8 cellular contexts compared by ENCODE assay signal in genomic region chr15:40787344-40787841, GRCh38. TPM values are rescaled to one million over a fixed set of nuclear protein-coding genes. Genes with fewer than 3 reads are reported as not detected.
A peak's percentile ranks its signal among the peaks of the same experiment; 100 is the strongest.
DNase-seq lines count a peak whose midpoint lies in the region; ATAC-seq and TF ChIP-seq lines count a peak whose summit lies in the region.

No MANE protein-coding gene starts in this region.

- H3K4me3 ChIP-seq in parathyroid adenoma (ENCODE audit: low read depth, low read length) (peak overlapping the region; percentile 41), BE2C (ENCODE audit: low read depth, low read length) (no peak overlapping the region)

- DNase-seq in CD4-positive, alpha-beta T cell, result peak in 8 of 10 experiments; percentile 25 to 48 (median 38)
- peak; percentile 86 for DNase-seq in NCI-H1048 (lab: John Stamatoyannopoulos, UW)
- no peak for DNase-seq in activated B cell treated with CpG ODN at 0.5 μM for 24 hours
- peak; percentile 16 for DNase-seq in effector CD4-positive, alpha-beta T cell
- no peak for DNase-seq in BE2C

- no peak overlapping the region for H3K27ac ChIP-seq in CD4-positive, alpha-beta T cell (ENCODE audit: low read depth, low read length)
- H3K27ac ChIP-seq in parathyroid adenoma, result peak overlapping the region; percentile 91

- H3K36me3 ChIP-seq in parathyroid adenoma (ENCODE audit: control insufficient read depth, insufficient read depth, low read length), result no peaks in the 10 kb centered on the region
- H3K36me3 ChIP-seq in BE2C, result peaks cover 4% of the 10 kb centered on the region

- peak; percentile 69 for ATAC-seq in CD4-positive, alpha-beta T cell (ENCODE audit: poor library complexity)
- ATAC-seq in activated B cell treated with CpG ODN at 0.5 μM for 24 hours (ENCODE audit: low read depth) (no peak), HG03095 (IDR thresholded peaks at IDR 0.05; ENCODE audit: unreplicated experiment) (no peak), HG02763 (IDR thresholded peaks at IDR 0.05; ENCODE audit: unreplicated experiment) (no peak)

- POLR2A ChIA-PET in CD4-positive, alpha-beta T cell (lab: Charles Lee), result interaction anchor here (1.0 to 1.5 kb wide), 3 partner anchors 20 to 223 kb away, joined by 3 to 11 read pairs (median 4); partner anchors contain the start of genes CCDC32, DNAJC17, RAD51 and ZFYVE19
- POLR2A ChIA-PET in activated B cell treated with CpG ODN at 0.5 μM for 24 hours (lab: Charles Lee), result interaction anchor here (1.3 kb wide), 1 partner anchor 17 kb away, joined by 3 read pairs; no protein-coding TSS in a partner anchor

- peaks cover 20% of the 10 kb centered on the region for H3K4me1 ChIP-seq in parathyroid adenoma
- H3K4me1 ChIP-seq in BE2C, result no peaks in the 10 kb centered on the region

- H3K27ac Mint-ChIP-seq in CD4-positive, alpha-beta T cell, result peak overlapping the region; percentile 34
- peak overlapping the region; percentile 24 for H3K27ac Mint-ChIP-seq in activated B cell treated with CpG ODN at 0.5 μM for 24 hours

- H3K79me2 ChIP-seq in parathyroid adenoma, result peaks cover 10% of the 10 kb centered on the region

- TF ChIP-seq CTCF in CD4-positive, alpha-beta T cell (IDR thresholded peaks at IDR 0.05), result no peak
- TF ChIP-seq CTCF in activated B cell treated with CpG ODN at 0.5 μM for 24 hours (IDR thresholded peaks at IDR 0.05) (no peak), parathyroid adenoma (IDR thresholded peaks at IDR 0.05) (no peak), BE2C (IDR thresholded peaks at IDR 0.05; ENCODE audit: low read depth, low read length) (no peak)

- H3K4me3 Mint-ChIP-seq in CD4-positive, alpha-beta T cell, result no peak overlapping the region
- no peak overlapping the region for H3K4me3 Mint-ChIP-seq in activated B cell treated with CpG ODN at 0.5 μM for 24 hours

- H3K9me3 Mint-ChIP-seq in CD4-positive, alpha-beta T cell, result no peaks in the 10 kb centered on the region
- H3K9me3 Mint-ChIP-seq in activated B cell treated with CpG ODN at 0.5 μM for 24 hours, result no peaks in the 10 kb centered on the region

- H3K9ac ChIP-seq in parathyroid adenoma, result no peak overlapping the region

- intact Hi-C loops in CD4-positive, alpha-beta T cell (cut with DNase I, micrococcal nuclease), result no loop called here
- intact Hi-C loops in activated B cell treated with CpG ODN at 0.5 μM for 24 hours (cut with micrococcal nuclease), result loop anchor here (10.0 kb wide), 1 partner anchor 423 kb away; no protein-coding TSS in a partner anchor

- H3K9me3 ChIP-seq in CD4-positive, alpha-beta T cell (ENCODE audit: control insufficient read depth, low read length), result no peaks in the 10 kb centered on the region
- H3K9me3 ChIP-seq in parathyroid adenoma (ENCODE audit: control insufficient read depth, low read length), result no peaks in the 10 kb centered on the region
- no peaks in the 10 kb centered on the region for H3K9me3 ChIP-seq in BE2C

- no peak overlapping the region for H2AFZ ChIP-seq in parathyroid adenoma

- peaks cover 13% of the 10 kb centered on the region for H3K36me3 Mint-ChIP-seq in CD4-positive, alpha-beta T cell (ENCODE audit: low read depth)
- peaks cover 19% of the 10 kb centered on the region for H3K36me3 Mint-ChIP-seq in activated B cell treated with CpG ODN at 0.5 μM for 24 hours (ENCODE audit: low read depth)

- CTCF ChIA-PET in CD4-positive, alpha-beta T cell (lab: Charles Lee), result interaction anchor here (0.6 to 1.4 kb wide), 5 partner anchors 10 to 113 kb away, joined by 3 read pairs; partner anchors contain the start of genes GCHFR and VPS18
- CTCF ChIA-PET in activated B cell treated with CpG ODN at 0.5 μM for 24 hours (lab: Charles Lee), result interaction anchor here (0.8 to 3.6 kb wide), 2 partner anchors 41 to 268 kb away, joined by 3 to 12 read pairs; no protein-coding TSS in a partner anchor

- peak overlapping the region; percentile 43 for H3K4me2 ChIP-seq in parathyroid adenoma (ENCODE audit: low read length)

- no peaks in the 10 kb centered on the region for H3K27me3 Mint-ChIP-seq in CD4-positive, alpha-beta T cell
- no peaks in the 10 kb centered on the region for H3K27me3 Mint-ChIP-seq in activated B cell treated with CpG ODN at 0.5 μM for 24 hours

- no peaks in the 10 kb centered on the region for H3K27me3 ChIP-seq in CD4-positive, alpha-beta T cell (ENCODE audit: control insufficient read depth, insufficient read depth, low read length)
- H3K27me3 ChIP-seq in parathyroid adenoma (ENCODE audit: control insufficient read depth, insufficient read depth, low read length) (no peaks in the 10 kb centered on the region), BE2C (no peaks in the 10 kb centered on the region)

- peaks cover 35% of the 10 kb centered on the region for H3K4me1 Mint-ChIP-seq in CD4-positive, alpha-beta T cell (ENCODE audit: low read depth)
- peaks cover 15% of the 10 kb centered on the region for H3K4me1 Mint-ChIP-seq in activated B cell treated with CpG ODN at 0.5 μM for 24 hours

RNA-seq across cellular contexts. Expression of gene C15orf62, which starts 17.6 kb away (rescaled TPM):
- under 1 TPM; 0.77 to 0.98 TPM for total RNA-seq in CD4-positive, alpha-beta T cell
- total RNA-seq in activated B cell treated with CpG ODN at 0.5 μM for 24 hours, result 5.7 and 6.5 TPM in 2 replicates
- 2.0 TPM for polyA plus RNA-seq in BE2C (2012; ENCODE audit: insufficient read depth, insufficient read length, low read depth)

RNA-seq across cellular contexts. Expression of gene ZFYVE19, which starts 19.5 kb away (rescaled TPM):
- 10 to 100 TPM; 12.0 to 13.0 TPM for total RNA-seq in CD4-positive, alpha-beta T cell
- 23.2 and 25.2 TPM in 2 replicates for total RNA-seq in activated B cell treated with CpG ODN at 0.5 μM for 24 hours
- polyA plus RNA-seq in BE2C (2012; ENCODE audit: insufficient read depth, insufficient read length, low read depth), result 9.9 TPM

RNA-seq across cellular contexts. Expression of gene DNAJC17, which starts 19.9 kb away (rescaled TPM):
- total RNA-seq in CD4-positive, alpha-beta T cell, result 10 to 100 TPM; 14.4 to 17.9 TPM
- 43.1 and 51.0 TPM in 2 replicates for total RNA-seq in activated B cell treated with CpG ODN at 0.5 μM for 24 hours
- 63.6 TPM for polyA plus RNA-seq in BE2C (2012; ENCODE audit: insufficient read depth, insufficient read length, low read depth)

RNA-seq across cellular contexts. Expression of gene GCHFR, which starts 23.5 kb away (rescaled TPM):
- total RNA-seq in CD4-positive, alpha-beta T cell, result 10 to 100 TPM; 13.5 to 14.8 TPM
- total RNA-seq in activated B cell treated with CpG ODN at 0.5 μM for 24 hours, result 19.5 and 21.1 TPM in 2 replicates
- polyA plus RNA-seq in BE2C (2012; ENCODE audit: insufficient read depth, insufficient read length, low read depth), result 6.2 TPM

RNA-seq across cellular contexts. Expression of gene RMDN3, which starts 32.3 kb away (rescaled TPM):
- 10 to 100 TPM; 29.1 to 30.3 TPM for total RNA-seq in CD4-positive, alpha-beta T cell
- 25.5 and 25.6 TPM in 2 replicates for total RNA-seq in activated B cell treated with CpG ODN at 0.5 μM for 24 hours
- polyA plus RNA-seq in BE2C (2012; ENCODE audit: insufficient read depth, insufficient read length, low read depth), result 135 TPM

Comparison
In these comparisons a context has a peak if more than half of its experiments do, and no peak if none do; other contexts are left out.
1. DNase-seq: peak in CD4-positive, alpha-beta T cell (8 of 10), NCI-H1048 (single experiment) and effector CD4-positive, alpha-beta T cell (single experiment); none in activated B cell treated with CpG ODN at 0.5 μM for 24 hours (single experiment) and BE2C (single experiment).